Comparison of ENCODE assay signal across 38 cellular contexts in the genomic region with DNA sequence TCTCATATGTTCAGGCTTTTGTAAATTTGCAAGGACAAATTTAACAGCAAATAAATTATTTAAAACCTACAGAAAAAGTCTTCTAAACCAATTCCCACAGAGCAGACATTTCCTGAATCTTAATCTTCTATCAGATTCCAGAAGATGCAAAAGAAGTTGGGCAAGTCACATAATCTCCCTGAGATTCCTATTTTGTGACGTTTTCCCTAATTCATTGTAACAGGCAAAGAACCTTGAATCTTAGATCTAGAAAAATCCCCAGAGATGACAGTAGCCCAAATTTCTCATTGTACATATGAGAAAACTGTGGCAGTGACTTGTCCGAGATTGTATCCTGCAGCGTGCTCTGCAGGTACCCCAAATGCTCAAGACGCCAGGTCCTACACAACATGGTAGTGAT. TPM values are rescaled to one million over a fixed set of nuclear protein-coding genes. Genes with fewer than 3 reads are reported as not detected.
"Had no signal": no experiment of that assay in that cellular context is flagged by ENCODE, and none has a peak within 500 bp of the region (broad histone marks: within the 10 kb centered on the region; RNA-seq: fewer than 3 reads in every experiment).

No MANE protein-coding gene starts in this region.

- H3K4me3 ChIP-seq: adrenal gland, ascending aorta, breast epithelium, cardiac muscle cell had no signal

- DNase-seq: activated effector memory CD4-positive, alpha-beta T cell treated with anti-CD3 and anti-CD28 coated beads, Interleukin-2, amount 50 U/mL, for 16 hours; activated effector memory CD4-positive, alpha-beta T cell treated with Interleukin-2 at 50 U/mL for 16 hours; activated gamma-delta T cell; activated gamma-delta T cell treated with Interleukin-2 at 50 U/mL for 16 hours; activated naive CD4-positive, alpha-beta T cell; activated naive CD4-positive, alpha-beta T cell treated with anti-CD3 and anti-CD28 coated beads for 36 hours; activated naive CD4-positive, alpha-beta T cell treated with anti-CD3 and anti-CD28 coated beads, Interleukin-2, amount 10 ng/mL, durations not matched to agents 7 days and 5 days; activated naive CD4-positive, alpha-beta T cell treated with anti-CD3 and anti-CD28 coated beads, Interleukin-2, amount 50 U/mL, for 16 hours; activated naive CD4-positive, alpha-beta T cell treated with Interleukin-2 at 50 U/mL for 16 hours; activated naive CD8-positive, alpha-beta T cell treated with anti-CD3 and anti-CD28 coated beads for 36 hours; activated naive CD8-positive, alpha-beta T cell treated with anti-CD3 and anti-CD28 coated beads, Interleukin-2, amount 10 ng/mL, durations not matched to agents 7 days and 5 days; activated naive CD8-positive, alpha-beta T cell treated with anti-CD3 and anti-CD28 coated beads, Interleukin-2, amount 50 U/mL, for 24 hours; activated T-cell treated with anti-CD3 and anti-CD28 coated beads for 4 hours; activated T-cell treated with anti-CD3 and anti-CD28 coated beads, Interleukin-2, amount 50 U/mL, for 1 hour; activated T-cell treated with anti-CD3 and anti-CD28 coated beads, Interleukin-2, amount 50 U/mL, for 24 hours; activated T-cell treated with anti-CD3 and anti-CD28 coated beads, Interleukin-2, amount 50 U/mL, for 4 hours; activated T-cell treated with anti-CD3 and anti-CD28 coated beads, Interleukin-2, amount 50 U/mL, for 48 hours; activated T-cell treated with anti-CD3 and anti-CD28 coated beads, Interleukin-2, amount 50 U/mL, for 72 hours; adrenal gland; amniotic stem cell; amygdala; anterior cingulate cortex; aorta; brain microvascular endothelial cell; caudate nucleus; central memory CD4-positive, alpha-beta T cell; cerebellar nuclear complex had no signal

- H3K4me1 ChIP-seq: adrenal gland, ascending aorta, breast epithelium had no signal

- H3K27me3 ChIP-seq: adrenal gland, ascending aorta, brain microvascular endothelial cell, breast epithelium, cardiac muscle cell had no signal

- H3K27ac ChIP-seq: adrenal gland, ascending aorta, brain microvascular endothelial cell, breast epithelium, cardiac muscle cell had no signal

- ATAC-seq: activated naive CD4-positive, alpha-beta T cell treated with anti-CD3 and anti-CD28 coated beads, Interleukin-2, amount 50 U/mL, for 72 hours; activated naive CD8-positive, alpha-beta T cell treated with anti-CD3 and anti-CD28 coated beads, Interleukin-2, amount 50 U/mL, for 24 hours; activated T-cell treated with anti-CD3 and anti-CD28 coated beads, Interleukin-2, amount 50 U/mL, for 4 hours; activated T-cell treated with anti-CD3 and anti-CD28 coated beads, Interleukin-2, amount 50 U/mL, for 72 hours; activated T-helper 17 cell treated with anti-CD3 and anti-CD28 coated beads, Interleukin-2, amount 50 U/mL, for 72 hours had no signal

- H3K36me3 ChIP-seq: adrenal gland, ascending aorta, brain microvascular endothelial cell, breast epithelium, cardiac muscle cell had no signal

- H3K9me3 ChIP-seq: adrenal gland, ascending aorta, breast epithelium had no signal

RNA-seq across cellular contexts. Expression of gene ITPRID1, which starts 4.9 kb away (rescaled TPM):
- total RNA-seq: activated naive CD4-positive, alpha-beta T cell treated with anti-CD3 and anti-CD28 coated beads for 36 hours; activated naive CD4-positive, alpha-beta T cell treated with anti-CD3 and anti-CD28 coated beads, Interleukin-2, amount 50 U/mL, for 72 hours; activated naive CD8-positive, alpha-beta T cell treated with anti-CD3 and anti-CD28 coated beads for 36 hours; activated naive CD8-positive, alpha-beta T cell treated with anti-CD3 and anti-CD28 coated beads, Interleukin-2, amount 10 ng/mL, durations not matched to agents 7 days and 5 days; activated T-cell treated with anti-CD3 and anti-CD28 coated beads, Interleukin-2, amount 50 U/mL, for 4 hours; activated T-cell treated with anti-CD3 and anti-CD28 coated beads, Interleukin-2, amount 50 U/mL, for 72 hours; activated T-helper 1 cell treated with anti-CD3 and anti-CD28 coated beads, Interleukin-12 subunit alpha, Interleukin-12 subunit beta, Interleukin-2, Interleukin-4 antibody, amounts not matched to agents 30 ng/mL and 10 ng/mL and 1 ng/mL, durations not matched to agents 14 hours and 24 hours and 36 hours; activated T-helper 17 cell treated with anti-CD3 and anti-CD28 coated beads, Interleukin-2, amount 50 U/mL, for 72 hours; activated T-helper 2 cell treated with anti-CD3 and anti-CD28 coated beads, Interferon-gamma antibody, Interleukin-2, Interleukin-4, amounts not matched to agents 10 μg/mL and 5 μg/mL and 100 μg/mL, durations not matched to agents 14 hours and 24 hours and 36 hours; adrenal gland; ascending aorta; astrocyte; bronchial epithelial cell; cardiac muscle cell; cardiac septum; chondrocyte had no signal
